11 cellular contexts compared by ENCODE assay signal in the genomic region with DNA sequence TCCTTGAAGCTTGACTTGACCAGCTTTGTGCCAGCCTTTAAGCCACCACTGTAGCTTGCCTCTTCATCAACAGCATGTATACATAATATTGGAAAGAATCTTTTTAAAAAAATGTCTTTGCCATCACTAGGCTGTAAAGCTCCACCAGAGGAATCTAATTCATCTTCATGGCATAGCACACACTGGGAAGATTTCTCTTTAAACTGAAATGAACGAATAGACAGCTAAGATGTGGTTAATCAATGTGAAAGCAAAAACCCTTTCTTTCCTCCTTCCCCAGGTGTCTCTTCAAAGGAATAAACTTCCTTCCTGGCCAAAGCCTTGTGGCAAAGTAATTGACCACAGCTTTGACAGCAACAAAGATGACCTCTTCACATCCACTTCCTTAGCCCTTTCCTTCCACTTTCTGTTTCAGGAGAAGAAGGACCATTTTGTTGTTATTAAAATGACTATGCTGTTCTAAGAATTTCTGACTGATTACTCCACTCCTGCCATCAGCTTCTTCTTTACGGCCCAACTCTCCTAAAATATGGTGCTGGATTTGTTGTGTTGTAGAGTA.
A peak's percentile ranks its signal among the peaks of the same experiment; 100 is the strongest.
DNase-seq lines count a peak whose midpoint lies in the region; ATAC-seq and TF ChIP-seq lines count a peak whose summit lies in the region.
"Had no signal": no experiment of that assay in that cellular context is flagged by ENCODE, and none has a peak within 500 bp of the region (broad histone marks: within the 10 kb centered on the region; RNA-seq: fewer than 3 reads in every experiment).

No MANE protein-coding gene starts in this region.

- ATAC-seq in GM18858 (IDR thresholded peaks at IDR 0.05; ENCODE audit: unreplicated experiment) (peak; percentile 80), GM21786 (IDR thresholded peaks at IDR 0.05; ENCODE audit: unreplicated experiment) (peak; percentile 70)
- ATAC-seq in activated CD4-positive, CD25-positive, alpha-beta regulatory T cell treated with anti-CD3 and anti-CD28 coated beads, Interleukin-2, amount 50 U/mL, for 24 hours: no peak

- TF ChIP-seq CTCF in Peyer's patch (IDR thresholded peaks at IDR 0.05): no peak

- H3K4me3 ChIP-seq in Peyer's patch: no peak overlapping the region

- H3K4me1 ChIP-seq in Peyer's patch: no peaks in the 10 kb centered on the region

- peak; percentile 12 for DNase-seq in KBM-7
- DNase-seq in glomerular visceral epithelial cell (ENCODE audit: extremely low spot score): peak; percentile 40
- no peak for DNase-seq in C1 segment of cervical spinal cord (lab: John Stamatoyannopoulos, UW)
- no peak for DNase-seq in occipital lobe (lab: John Stamatoyannopoulos, UW)
- no peak for DNase-seq in Peyer's patch
- DNase-seq: HCEC 1CT; islet precursor cell; stimulated activated CD4-positive, alpha-beta T cell treated with anti-CD3 and anti-CD28 coated beads, Interleukin-2, amount 100 ng/mL, for 24 hours had no signal

- no peaks in the 10 kb centered on the region for H3K27me3 ChIP-seq in Peyer's patch

- no peak overlapping the region for H3K27ac ChIP-seq in Peyer's patch

- H3K9me3 ChIP-seq in Peyer's patch: no peaks in the 10 kb centered on the region

- in situ Hi-C loops in KBM-7 (cut with MboI; ENCODE audit: low pct_unique_long_range_greater_than_20kb, low sequenced_read_pairs): no loop called here

- no peaks in the 10 kb centered on the region for H3K36me3 ChIP-seq in Peyer's patch

- no peak for TF ChIP-seq POLR2A in Peyer's patch (IDR thresholded peaks at IDR 0.05)

Comparison
In these comparisons a context has a peak if more than half of its experiments do, and no peak if none do; other contexts are left out.
1. ATAC-seq: peak in GM18858 (single experiment) and GM21786 (single experiment); none in activated CD4-positive, CD25-positive, alpha-beta regulatory T cell treated with anti-CD3 and anti-CD28 coated beads, Interleukin-2, amount 50 U/mL, for 24 hours (0 of 2).
2. DNase-seq: peak in KBM-7 (single experiment) and glomerular visceral epithelial cell (single experiment); none in C1 segment of cervical spinal cord (0 of 14), occipital lobe (single experiment) and Peyer's patch (0 of 3).